In genomic region chr14:89911018-89911919, GRCh38 we compare ENCODE assay signal across 9 cellular contexts. TPM values are rescaled to one million over a fixed set of nuclear protein-coding genes. Genes with fewer than 3 reads are reported as not detected.
A peak's percentile ranks its signal among the peaks of the same experiment; 100 is the strongest.
DNase-seq lines count a peak whose midpoint lies in the region; ATAC-seq, FAIRE-seq and TF ChIP-seq lines count a peak whose summit lies in the region.
"Had no signal": no experiment of that assay in that cellular context is flagged by ENCODE, and none has a peak within 500 bp of the region (broad histone marks: within the 10 kb centered on the region; RNA-seq: fewer than 3 reads in every experiment).

No MANE protein-coding gene starts in this region.

- no peak for FAIRE-seq in pancreas (lab: Jason Lieb, UNC)

- H3K4me1 ChIP-seq in NT2/D1 (ENCODE audit: insufficient read depth, insufficient read length) = peaks cover 5% of the 10 kb centered on the region
- peaks cover 32% of the 10 kb centered on the region for H3K4me1 ChIP-seq in foreskin keratinocyte
- H3K4me1 ChIP-seq in pancreas = peaks cover 3 to 11% (median 5%) of the 10 kb centered on the region in 3 donors

- H3K9me3 ChIP-seq in NT2/D1 (ENCODE audit: insufficient read depth, low read length) (no peaks in the 10 kb centered on the region), pancreas (no peaks in the 10 kb centered on the region)

- DNase-seq in G401 (ENCODE audit: low spot score) (peak; percentile 61), NT2/D1 (ENCODE audit: low read depth, low spot score) (peak; percentile 84), foreskin keratinocyte (no peak), pancreas (peak in 1 of 6 donors; percentile 17)
- no peak for DNase-seq in stimulated activated CD4-positive, alpha-beta T cell treated with anti-CD3 and anti-CD28 coated beads, Interleukin-2, amount 100 ng/mL, for 24 hours

- TF ChIP-seq CTCF in foreskin keratinocyte (conservative IDR thresholded peaks at IDR 0.05) = no peak
- TF ChIP-seq CTCF in pancreas (IDR thresholded peaks at IDR 0.05) = no peak

- no peak overlapping the region for H3K9ac ChIP-seq in NT2/D1 (ENCODE audit: insufficient read length, low read depth)

- WGBS in pancreas, 2 donors = 33 to 35% methylated on average over 11 of the region's 11 CpGs

- intact Hi-C loops in pancreas (cut with DNase I) = loop anchor here in 1 of 3 donors (5.0 kb wide), 1 partner anchor 884 kb away; no protein-coding TSS in a partner anchor

- ATAC-seq in foreskin keratinocyte (no peak), pancreas (peak; percentile 41 to 56 (median 46)), GM21737 (IDR thresholded peaks at IDR 0.05; ENCODE audit: unreplicated experiment) (no peak), HG03025 (IDR thresholded peaks at IDR 0.05; ENCODE audit: low FRiP score, unreplicated experiment) (no peak), HG03108 (IDR thresholded peaks at IDR 0.05; ENCODE audit: unreplicated experiment) (no peak)
- ATAC-seq: esophagus mucosa had no signal

- H3K27me3 ChIP-seq in NT2/D1 (ENCODE audit: insufficient read depth, insufficient read length) = no peaks in the 10 kb centered on the region
- no peaks in the 10 kb centered on the region for H3K27me3 ChIP-seq in foreskin keratinocyte
- H3K27me3 ChIP-seq in pancreas = no peaks in the 10 kb centered on the region

- H3K4me3 ChIP-seq in NT2/D1 (ENCODE audit: insufficient read length, low read depth) (no peak overlapping the region), pancreas (peak overlapping the region in 1 of 4 donors; percentile 2)

- no peaks in the 10 kb centered on the region for H3K36me3 ChIP-seq in NT2/D1 (ENCODE audit: insufficient read depth, insufficient read length, low read length)
- H3K36me3 ChIP-seq in pancreas = no peaks in the 10 kb centered on the region

- in situ Hi-C loops in G401 (cut with HindIII; ENCODE audit: low sequenced_read_pairs) = no loop called here

- H3K27ac ChIP-seq in foreskin keratinocyte (peak overlapping the region; percentile 64), pancreas (peak overlapping the region in 1 of 4 donors; percentile 10)

RNA-seq across cellular contexts. Expression of gene EFCAB11, which starts 43.3 kb away (rescaled TPM):
- total RNA-seq in G401 (2014; rRNA removed; shearing (Covaris generic)) = 5.6 and 17.6 TPM in 2 replicates
- total RNA-seq in foreskin keratinocyte (12.5 and 14.0 TPM in 2 replicates), pancreas (1 to 10 TPM; 1.7 to 5.8 (median 2.6) TPM)
- polyA plus RNA-seq in foreskin keratinocyte (15.5 and 16.2 TPM in 2 replicates), pancreas (1 to 10 TPM; 1.3 to 3.8 TPM)

RNA-seq across cellular contexts. Expression of gene TDP1, which starts 44.5 kb away (rescaled TPM):
- total RNA-seq in G401 (2014; rRNA removed; shearing (Covaris generic)) = 61.9 and 62.4 TPM in 2 replicates
- 26.8 and 27.2 TPM in 2 replicates for total RNA-seq in foreskin keratinocyte
- 13.9 and 17.7 TPM in 2 replicates for polyA plus RNA-seq in foreskin keratinocyte
- 1 to 10 TPM; 4.9 to 9.5 (median 6.8) TPM for total RNA-seq in pancreas
- 1 to 10 TPM; 2.2 to 2.6 TPM for polyA plus RNA-seq in pancreas

Comparison
In these comparisons a context has a peak if more than half of its experiments do, and no peak if none do; other contexts are left out.
1. DNase-seq: peak in G401 (single experiment) and NT2/D1 (single experiment); none in foreskin keratinocyte (0 of 2) and stimulated activated CD4-positive, alpha-beta T cell treated with anti-CD3 and anti-CD28 coated beads, Interleukin-2, amount 100 ng/mL, for 24 hours (0 of 2).
2. ATAC-seq: peak in pancreas (4 of 4); none in foreskin keratinocyte (single experiment), GM21737 (single experiment), HG03025 (single experiment) and HG03108 (single experiment).